23 cellular contexts compared by ENCODE assay signal in the genomic region with DNA sequence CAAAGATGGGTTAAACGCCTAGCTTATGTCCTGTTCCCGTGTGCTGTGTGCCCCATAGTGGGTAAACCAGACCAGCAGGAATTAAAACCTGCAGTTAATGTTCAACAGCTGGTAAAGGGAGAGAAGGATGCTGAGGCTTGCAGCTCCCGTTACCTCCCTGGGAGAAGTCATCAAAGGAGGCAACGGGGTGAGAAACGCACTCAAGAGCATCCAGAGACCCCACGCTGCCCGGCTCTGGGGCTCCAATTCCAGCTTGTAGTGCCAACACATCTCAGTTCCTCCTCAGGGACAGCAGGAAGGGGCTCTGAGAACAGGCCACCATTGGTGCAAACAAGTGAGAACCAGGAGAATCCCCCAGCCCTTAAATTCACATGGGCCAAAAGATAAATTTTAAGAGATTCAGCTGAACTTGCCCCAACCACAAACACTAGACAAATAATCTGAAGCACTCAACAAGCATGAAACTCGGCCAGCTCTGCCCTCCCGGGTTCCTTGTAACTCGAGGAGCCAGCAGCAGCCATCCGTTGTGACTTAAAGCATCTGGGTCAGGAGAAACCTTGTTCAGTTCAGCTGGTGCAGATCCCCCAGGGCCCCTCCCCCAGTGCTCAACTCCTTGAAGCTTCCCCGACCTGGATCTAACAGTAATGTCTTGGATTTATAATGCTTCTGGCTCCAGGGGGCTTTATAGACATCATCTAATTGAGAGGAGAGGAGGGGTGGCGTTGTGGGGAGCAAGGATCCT.
"Had no signal": no experiment of that assay in that cellular context is flagged by ENCODE, and none has a peak within 500 bp of the region (broad histone marks: within the 10 kb centered on the region; RNA-seq: fewer than 3 reads in every experiment).

No MANE protein-coding gene starts in this region.

- H3K36me3 ChIP-seq: heart right ventricle, left ventricle myocardium inferior, upper lobe of right lung had no signal

- FAIRE-seq: keratinocyte had no signal

- H3K27ac ChIP-seq: body of pancreas, heart right ventricle, left ventricle myocardium inferior, upper lobe of right lung, VCaP had no signal

- H3K27me3 ChIP-seq: body of pancreas, upper lobe of right lung had no signal

- H3K4me3 ChIP-seq: body of pancreas, heart right ventricle, left ventricle myocardium inferior, upper lobe of right lung had no signal

- DNase-seq: activated CD4-positive, alpha-beta T cell treated with anti-CD3 and anti-CD28 coated beads, Interleukin-2, amount 10 ng/mL, durations not matched to agents 24 days and 14 days; activated CD8-positive, alpha-beta T cell treated with anti-CD3 and anti-CD28 coated beads for 36 hours; activated gamma-delta T cell; activated naive CD4-positive, alpha-beta T cell treated with anti-CD3 and anti-CD28 coated beads, Interleukin-2, amount 50 U/mL, for 16 hours; activated naive CD8-positive, alpha-beta T cell treated with anti-CD3 and anti-CD28 coated beads, Interleukin-2, amount 50 U/mL, for 24 hours; anterior cingulate cortex; body of pancreas; effector CD8-positive, alpha-beta T cell; erythroblast; foreskin fibroblast; heart right ventricle; left ventricle myocardium inferior; midbrain; occipital lobe; stimulated activated CD4-positive, alpha-beta T cell treated with anti-CD3 and anti-CD28 coated beads, Interleukin-12 subunit alpha, Interleukin-12 subunit beta, amount 100 ng/mL, for 4 hours; stimulated activated CD4-positive, alpha-beta T cell treated with anti-CD3 and anti-CD28 coated beads, Interleukin-4, amount 100 ng/mL, for 4 hours; stimulated activated naive CD8-positive, alpha-beta T cell treated with anti-CD3 and anti-CD28 coated beads, Interleukin-15, Interleukin-2, amounts not matched to agents 100 U/mL and 50 U/mL, for 24 hours; T-cell; upper lobe of right lung had no signal

- H3K4me1 ChIP-seq: body of pancreas, left ventricle myocardium inferior, upper lobe of right lung had no signal

- H3K9me3 ChIP-seq: body of pancreas, heart right ventricle, left ventricle myocardium inferior, upper lobe of right lung had no signal

- ATAC-seq: activated CD4-positive, CD25-positive, alpha-beta regulatory T cell treated with anti-CD3 and anti-CD28 coated beads, Interleukin-2, amount 50 U/mL, for 24 hours; activated CD8-positive, alpha-beta T cell treated with anti-CD3 and anti-CD28 coated beads for 36 hours; activated naive CD8-positive, alpha-beta T cell treated with anti-CD3 and anti-CD28 coated beads, Interleukin-2, amount 50 U/mL, for 24 hours; body of pancreas; heart right ventricle; natural killer cell treated with Interleukin-12 subunit alpha and Interleukin-12 subunit beta and Interleukin-15 and Interleukin-18, amount 100 ng/mL, for 72 hours; stimulated activated naive CD8-positive, alpha-beta T cell treated with anti-CD3 and anti-CD28 coated beads, Interleukin-15, Interleukin-2, amounts not matched to agents 100 U/mL and 50 U/mL, for 24 hours; T-cell; upper lobe of right lung had no signal
